8 cellular contexts compared by ENCODE assay signal in genomic region chr7:87876040-87876758, GRCh38. TPM values are rescaled to one million over a fixed set of nuclear protein-coding genes. Genes with fewer than 3 reads are reported as not detected.
DNase-seq lines count a peak whose midpoint lies in the region; ATAC-seq, FAIRE-seq and TF ChIP-seq lines count a peak whose summit lies in the region.

Gene DBF4, plus strand, starts transcription at chr7:87876493. Its CDS starts 240 bp downstream, at chr7:87876733.
Gene SLC25A40, minus strand, starts transcription at chr7:87876360. Its CDS starts 17,633 bp downstream, at chr7:87858727.

- no peaks in the 10 kb centered on the region for H3K27me3 Mint-ChIP-seq in chondrocyte (ENCODE audit: low read depth)

- peak; percentile 88 for ATAC-seq in HG03442 (IDR thresholded peaks at IDR 0.05; ENCODE audit: unreplicated experiment)

- peak within 1 kb of the TSS; percentile 89 for H3K4me3 ChIP-seq in BE2C (ENCODE audit: low read depth, low read length)
- H3K4me3 ChIP-seq in kidney epithelial cell (ENCODE audit: low read depth, low read length), result peak within 1 kb of the TSS; percentile 54

- H3K36me3 ChIP-seq in BE2C, result peaks cover 12% of the 10 kb centered on the region
- no peaks in the 10 kb centered on the region for H3K36me3 ChIP-seq in kidney epithelial cell (ENCODE audit: control insufficient read depth, insufficient read depth, low read length)

- FAIRE-seq in GM19239 (lab: Jason Lieb, UNC), result peak; percentile 94

- H3K36me3 Mint-ChIP-seq in chondrocyte (ENCODE audit: low read depth), result peaks cover 7% of the 10 kb centered on the region

- peaks cover 34% of the 10 kb centered on the region for H3K4me1 Mint-ChIP-seq in chondrocyte (ENCODE audit: low read depth)

- TF ChIP-seq CTCF in BE2C (IDR thresholded peaks at IDR 0.05; ENCODE audit: low read depth, low read length) (no peak), chondrocyte (IDR thresholded peaks at IDR 0.05) (no peak), kidney epithelial cell (IDR thresholded peaks at IDR 0.05; ENCODE audit: insufficient read depth, low read length, poor library complexity, severe bottlenecking) (no peak)

- DNase-seq in BE2C (peak; percentile 92), GM19239 (ENCODE audit: insufficient read length, low spot score) (peak; percentile 72), NCI-H510A treated with DMSO at 0.1 percent for 48 hours (lab: John Stamatoyannopoulos, UW) (peak; percentile 84), chondrocyte (ENCODE audit: low spot score) (peak; percentile 97), kidney epithelial cell (ENCODE audit: low read depth) (peak; percentile 71)
- peak; percentile 92 to 95 for DNase-seq in activated CD4-positive, alpha-beta T cell treated with anti-CD3 and anti-CD28 coated beads for 24 hours (ENCODE audit: low read depth in 2 of 2)
- DNase-seq in stimulated activated CD4-positive, alpha-beta T cell treated with anti-CD3 and anti-CD28 coated beads, Interleukin-15, amount 100 ng/mL, for 24 hours, result peak; percentile 97

- H3K4me1 ChIP-seq in BE2C, result no peaks in the 10 kb centered on the region

- peak within 1 kb of the TSS; percentile 98 for H3K27ac Mint-ChIP-seq in chondrocyte (ENCODE audit: unreplicated experiment)

- H3K9me3 ChIP-seq in BE2C, result no peaks in the 10 kb centered on the region

- H3K9me3 Mint-ChIP-seq in chondrocyte (ENCODE audit: low read depth), result peaks cover 9% of the 10 kb centered on the region

- no peaks in the 10 kb centered on the region for H3K27me3 ChIP-seq in BE2C
- H3K27me3 ChIP-seq in kidney epithelial cell (ENCODE audit: control insufficient read depth, insufficient read depth, low read length), result no peaks in the 10 kb centered on the region

- H3K4me3 Mint-ChIP-seq in chondrocyte (ENCODE audit: unreplicated experiment), result peak within 1 kb of the TSS; percentile 97

RNA-seq across cellular contexts. Expression of gene DBF4, which starts in this region (rescaled TPM):
- 8.0 TPM for polyA plus RNA-seq in BE2C (2012; ENCODE audit: insufficient read depth, insufficient read length, low read depth)
- total RNA-seq in chondrocyte (9.3 to 10.3 TPM (median 9.7 TPM) in 3 replicates), kidney epithelial cell (17.0 and 22.8 TPM in 2 replicates)

RNA-seq across cellular contexts. Expression of gene SLC25A40, which starts in this region (rescaled TPM):
- polyA plus RNA-seq in BE2C (2012; ENCODE audit: insufficient read depth, insufficient read length, low read depth), result 5.9 TPM
- 14.5 to 16.5 TPM (median 16.4 TPM) in 3 replicates for total RNA-seq in chondrocyte
- total RNA-seq in kidney epithelial cell, result 10.5 and 25.3 TPM in 2 replicates

Comparison
In these comparisons a context has a peak if more than half of its experiments do, and no peak if none do; other contexts are left out.
1. Peak in every context shown above with its lines: DNase-seq, ATAC-seq and H3K4me3 ChIP-seq.